Comparison of ENCODE assay signal across 9 cellular contexts in genomic region chr7:16422100-16422430, GRCh38. TPM values are rescaled to one million over a fixed set of nuclear protein-coding genes. Genes with fewer than 3 reads are reported as not detected.
DNase-seq lines count a peak whose midpoint lies in the region; ATAC-seq and TF ChIP-seq lines count a peak whose summit lies in the region.
"Had no signal": no experiment of that assay in that cellular context is flagged by ENCODE, and none has a peak within 500 bp of the region (broad histone marks: within the 10 kb centered on the region; RNA-seq: fewer than 3 reads in every experiment).

No MANE protein-coding gene starts in this region.

- H3K9me3 Mint-ChIP-seq in activated T-cell treated with anti-CD3 and anti-CD28 coated beads, Interleukin-2, amount 50 U/mL, for 72 hours, result peaks cover 0 to 1% of the 10 kb centered on the region in 2 donors

- H3K4me1 Mint-ChIP-seq in activated T-cell treated with anti-CD3 and anti-CD28 coated beads, Interleukin-2, amount 50 U/mL, for 72 hours (ENCODE audit: low read depth), result peaks cover 18% of the 10 kb centered on the region

- no peaks in the 10 kb centered on the region for H3K27me3 ChIP-seq in adipocyte (replicated peaks; ENCODE audit: control insufficient read depth, insufficient read depth, low read length)
- no peaks in the 10 kb centered on the region for H3K27me3 ChIP-seq in liver (ENCODE audit: control insufficient read depth in 4 of 4, insufficient read depth in 4 of 4, low read length in 3 of 4)
- H3K27me3 ChIP-seq in tibial nerve, result no peaks in the 10 kb centered on the region

- H3K36me3 Mint-ChIP-seq in activated T-cell treated with anti-CD3 and anti-CD28 coated beads, Interleukin-2, amount 50 U/mL, for 72 hours (ENCODE audit: insufficient read depth in 2 of 2), result peaks cover 0 to 5% of the 10 kb centered on the region in 2 donors

- 12% methylated on average over 1 of the region's 1 CpG for WGBS in liver
- WGBS in tibial nerve, 2 donors, result 28 to 29% methylated on average over 1 of the region's 1 CpG

- H3K36me3 ChIP-seq in adipocyte (ENCODE audit: control insufficient read depth, insufficient read depth, low read length, severe bottlenecking) (no peaks in the 10 kb centered on the region), liver (ENCODE audit: control insufficient read depth in 4 of 4, insufficient read depth in 3 of 4, low read depth in 1 of 4, low read length in 3 of 4) (no peaks in the 10 kb centered on the region), tibial nerve (no peaks in the 10 kb centered on the region)

- H3K4me1 ChIP-seq in adipocyte (ENCODE audit: control insufficient read depth, insufficient read depth, low read length) (peaks cover 17% of the 10 kb centered on the region), liver (ENCODE audit: control insufficient read depth in 4 of 4, insufficient read depth in 4 of 4, low read length in 3 of 4) (peaks cover 0 to 20% (median 16%) of the 10 kb centered on the region in 4 donors), tibial nerve (peaks cover 0 to 22% (median 7%) of the 10 kb centered on the region in 4 donors)

- H3K9me3 ChIP-seq in adipocyte (ENCODE audit: control insufficient read depth, low read length), result no peaks in the 10 kb centered on the region
- H3K9me3 ChIP-seq in liver (ENCODE audit: control insufficient read depth in 4 of 4, low read length in 3 of 4), result no peaks in the 10 kb centered on the region
- no peaks in the 10 kb centered on the region for H3K9me3 ChIP-seq in tibial nerve

- TF ChIP-seq POLR2A in tibial nerve (IDR thresholded peaks at IDR 0.05) (no peak), GM18505 (IDR thresholded peaks at IDR 0.05; ENCODE audit: borderline replicate concordance, extremely low read depth, insufficient read depth, insufficient read length) (no peak)

- no peak for TF ChIP-seq RAD21 in liver (IDR thresholded peaks at IDR 0.05)

- no peak for TF ChIP-seq EP300 in tibial nerve (IDR thresholded peaks at IDR 0.05)

- no peak for DNase-seq in activated T-cell treated with anti-CD3 and anti-CD28 coated beads, Interleukin-2, amount 50 U/mL, for 72 hours
- DNase-seq in activated T-cell treated with anti-CD3 and anti-CD28 coated beads, Interleukin-2, amount 50 U/mL, for 1 hour, result no peak
- DNase-seq in adipocyte (ENCODE audit: low read depth) (peak; percentile 53), tibial nerve (ENCODE audit: low spot score in 2 of 2) (no peak)

- H3K27ac Mint-ChIP-seq in activated T-cell treated with anti-CD3 and anti-CD28 coated beads, Interleukin-2, amount 50 U/mL, for 72 hours, result peak overlapping the region; percentile 27

- H3K4me3 ChIP-seq in adipocyte (ENCODE audit: low read length) (peak overlapping the region; percentile 80), liver (ENCODE audit: low read depth in 1 of 3, low read length in 3 of 3) (peak overlapping the region in 1 of 3 donors; percentile 76), tibial nerve (peak overlapping the region in 1 of 4 donors; percentile 82)

- TF ChIP-seq CTCF in liver (IDR thresholded peaks at IDR 0.05; ENCODE audit: low read depth, low read length, missing input control), result no peak
- TF ChIP-seq CTCF in tibial nerve (IDR thresholded peaks at IDR 0.05), result no peak

- no peaks in the 10 kb centered on the region for H3K27me3 Mint-ChIP-seq in activated T-cell treated with anti-CD3 and anti-CD28 coated beads, Interleukin-2, amount 50 U/mL, for 72 hours (ENCODE audit: low read depth)

- H3K27ac ChIP-seq in liver (ENCODE audit: low read depth in 1 of 2, low read length in 2 of 2), result peak overlapping the region; percentile 86 to 96
- peak overlapping the region; percentile 96 to 99 (median 97) for H3K27ac ChIP-seq in tibial nerve

- ATAC-seq in activated T-cell treated with anti-CD3 and anti-CD28 coated beads, Interleukin-2, amount 50 U/mL, for 72 hours (replicated peaks in 1 of 2), result no peak
- ATAC-seq in HG03196 (IDR thresholded peaks at IDR 0.05; ENCODE audit: unreplicated experiment), result no peak
- no peak for ATAC-seq in GM18505 (IDR thresholded peaks at IDR 0.05; ENCODE audit: unreplicated experiment)
- no peak for ATAC-seq in HG03159 (IDR thresholded peaks at IDR 0.05; ENCODE audit: unreplicated experiment)

- peak overlapping the region; percentile 66 to 71 for H3K4me3 Mint-ChIP-seq in activated T-cell treated with anti-CD3 and anti-CD28 coated beads, Interleukin-2, amount 50 U/mL, for 72 hours

- H3K9ac ChIP-seq in adipocyte (ENCODE audit: low read length), result peak overlapping the region; percentile 88
- peak overlapping the region; percentile 67 to 81 for H3K9ac ChIP-seq in liver (ENCODE audit: low read depth in 1 of 2, low read length in 2 of 2)

TF ChIP-seq in liver, 16 proteins besides CTCF, POLR2A, EP300 and RAD21:
- peak in 1 of 2 donors; percentile 12 for TF ChIP-seq HNF4A (conservative IDR thresholded peaks at IDR 0.05)
- TF ChIP-seq TAF1 (conservative IDR thresholded peaks at IDR 0.05), result no peak
- no peak for TF ChIP-seq MAX (IDR thresholded peaks at IDR 0.05)
- TF ChIP-seq EGR1 (IDR thresholded peaks at IDR 0.05; ENCODE audit: low read depth in 2 of 2), result no peak
- peak in 1 of 2 donors; percentile 18 for TF ChIP-seq RXRA (IDR thresholded peaks at IDR 0.05)
- no peak for TF ChIP-seq FOXA2 (IDR thresholded peaks at IDR 0.05)
- no peak for TF ChIP-seq GABPA (IDR thresholded peaks at IDR 0.05 in 1 of 2, conservative IDR thresholded peaks at IDR 0.05 in 1 of 2)
- no peak for TF ChIP-seq REST (IDR thresholded peaks at IDR 0.05)
- peak; percentile 17 for TF ChIP-seq SP1 (IDR thresholded peaks at IDR 0.05)
- TF ChIP-seq HNF4G (IDR thresholded peaks at IDR 0.05), result no peak
- no peak for TF ChIP-seq ZBTB33 (IDR thresholded peaks at IDR 0.05)
- no peak for TF ChIP-seq FOXA1 (IDR thresholded peaks at IDR 0.05)
- TF ChIP-seq NR2F2 (IDR thresholded peaks at IDR 0.05), result no peak
- TF ChIP-seq YY1 (IDR thresholded peaks at IDR 0.05), result no peak

RNA-seq across cellular contexts. Expression of gene CRPPA, which starts 0.7 kb away (rescaled TPM):
- under 1 TPM; 0.53 to 0.86 TPM for total RNA-seq in activated T-cell treated with anti-CD3 and anti-CD28 coated beads, Interleukin-2, amount 50 U/mL, for 72 hours
- total RNA-seq in liver, result 1 to 10 TPM; 2.3 to 3.7 TPM
- polyA plus RNA-seq in liver, result 1 to 10 TPM in 1 of 2 donors, under 1 TPM in 1; 0.47 to 1.4 TPM
- 1 to 10 TPM; 3.9 to 6.3 (median 4.2) TPM for total RNA-seq in tibial nerve

RNA-seq across cellular contexts. Expression of gene SOSTDC1, which starts 43.5 kb away (rescaled TPM):
- total RNA-seq in activated T-cell treated with anti-CD3 and anti-CD28 coated beads, Interleukin-2, amount 50 U/mL, for 72 hours, result not detected
- total RNA-seq in liver (under 1 TPM in 1 of 2 donors, not detected in 1; 0.56 TPM), tibial nerve (1 to 10 TPM in 2 of 4 donors, under 1 TPM in 2; 0.39 to 2.4 (median 1.5) TPM)
- under 1 TPM; 0.05 to 0.08 TPM for polyA plus RNA-seq in liver
- total RNA-seq: T-helper 1 cell treated with Interleukin-12 subunit alpha and Interleukin-12 subunit beta and Interleukin-4 antibody, amounts not matched to agents 30 ng/mL and 1 ng/mL, for 36 hours had no signal
